In the genomic region with DNA sequence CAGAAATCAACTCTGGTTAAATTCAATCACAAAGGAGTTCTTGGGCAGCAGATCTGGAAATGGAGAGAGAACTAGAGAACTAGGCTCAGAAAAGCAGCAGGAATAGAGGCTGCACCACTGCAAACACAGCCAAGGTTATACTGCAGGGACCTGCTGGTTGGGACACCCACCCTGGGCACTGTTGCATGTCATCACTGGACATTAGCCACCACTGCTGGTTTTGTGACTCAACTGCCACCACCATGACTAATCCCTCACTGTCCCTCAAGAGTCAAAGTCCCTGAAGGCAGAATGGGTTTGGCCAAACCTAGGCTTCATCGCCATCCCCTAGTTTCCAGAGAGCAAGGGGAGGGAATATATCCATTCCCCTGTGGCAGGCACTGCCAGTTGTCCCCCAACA, we compare ENCODE assay signal across 18 cellular contexts. TPM values are rescaled to one million over a fixed set of nuclear protein-coding genes. Genes with fewer than 3 reads are reported as not detected.
DNase-seq lines count a peak whose midpoint lies in the region; ATAC-seq and TF ChIP-seq lines count a peak whose summit lies in the region.
"Had no signal": no experiment of that assay in that cellular context is flagged by ENCODE, and none has a peak within 500 bp of the region (broad histone marks: within the 10 kb centered on the region; RNA-seq: fewer than 3 reads in every experiment).

No MANE protein-coding gene starts in this region.

- H3K27me3 Mint-ChIP-seq in stimulated activated naive CD8-positive, alpha-beta T cell treated with anti-CD3 and anti-CD28 coated beads, Interleukin-15, Interleukin-2, amounts not matched to agents 100 ng/mL and 50 ng/mL, for 24 hours, result no peaks in the 10 kb centered on the region
- H3K27me3 Mint-ChIP-seq in activated CD8-positive, alpha-beta T cell treated with anti-CD3 and anti-CD28 coated beads for 36 hours, result no peaks in the 10 kb centered on the region

- CTCF ChIA-PET in activated CD8-positive, alpha-beta T cell treated with anti-CD3 and anti-CD28 coated beads for 36 hours (lab: Charles Lee), result no interaction called here

- H3K27ac Mint-ChIP-seq in stimulated activated naive CD8-positive, alpha-beta T cell treated with anti-CD3 and anti-CD28 coated beads, Interleukin-15, Interleukin-2, amounts not matched to agents 100 ng/mL and 50 ng/mL, for 24 hours, result peak overlapping the region; percentile 85
- H3K27ac Mint-ChIP-seq in activated CD8-positive, alpha-beta T cell treated with anti-CD3 and anti-CD28 coated beads for 36 hours, result peak overlapping the region; percentile 82

- no peak for DNase-seq in stimulated activated naive CD8-positive, alpha-beta T cell treated with anti-CD3 and anti-CD28 coated beads, Interleukin-15, Interleukin-2, amounts not matched to agents 100 U/mL and 50 U/mL, for 24 hours
- no peak for DNase-seq in activated CD8-positive, alpha-beta T cell treated with anti-CD3 and anti-CD28 coated beads for 36 hours
- peak; percentile 20 for DNase-seq in kidney tubule cell (ENCODE audit: low spot score)
- DNase-seq in SW480 (ENCODE audit: low spot score), result no peak
- no peak for DNase-seq in stimulated activated CD4-positive, alpha-beta T cell treated with anti-CD3 and anti-CD28 coated beads, Interleukin-15, amount 100 ng/mL, for 24 hours
- DNase-seq in NAMALWA (ENCODE audit: low spot score), result no peak
- DNase-seq: activated CD8-positive, alpha-beta memory T cell treated with anti-CD3 and anti-CD28 coated beads, Interleukin-2, amount 50 U/mL, for 4 hours; esophagus squamous epithelium; GDM1; left ventricle myocardium superior; NCI-H1105 treated with DMSO at 0.1 percent for 48 hours; NCI-H526; SJCRH30; stomach; T-helper 9 cell; upper lobe of right lung had no signal

- H3K4me3 Mint-ChIP-seq in stimulated activated naive CD8-positive, alpha-beta T cell treated with anti-CD3 and anti-CD28 coated beads, Interleukin-15, Interleukin-2, amounts not matched to agents 100 ng/mL and 50 ng/mL, for 24 hours, result no peak overlapping the region
- no peak overlapping the region for H3K4me3 Mint-ChIP-seq in activated CD8-positive, alpha-beta T cell treated with anti-CD3 and anti-CD28 coated beads for 36 hours

- no peak for TF ChIP-seq CTCF in activated CD8-positive, alpha-beta T cell treated with anti-CD3 and anti-CD28 coated beads for 36 hours (IDR thresholded peaks at IDR 0.05)

- POLR2A ChIA-PET in activated CD8-positive, alpha-beta T cell treated with anti-CD3 and anti-CD28 coated beads for 36 hours (lab: Charles Lee), result no interaction called here

- H3K9me3 Mint-ChIP-seq in stimulated activated naive CD8-positive, alpha-beta T cell treated with anti-CD3 and anti-CD28 coated beads, Interleukin-15, Interleukin-2, amounts not matched to agents 100 ng/mL and 50 ng/mL, for 24 hours, result no peaks in the 10 kb centered on the region
- no peaks in the 10 kb centered on the region for H3K9me3 Mint-ChIP-seq in activated CD8-positive, alpha-beta T cell treated with anti-CD3 and anti-CD28 coated beads for 36 hours

- H3K4me1 Mint-ChIP-seq in stimulated activated naive CD8-positive, alpha-beta T cell treated with anti-CD3 and anti-CD28 coated beads, Interleukin-15, Interleukin-2, amounts not matched to agents 100 ng/mL and 50 ng/mL, for 24 hours (ENCODE audit: low read depth), result peaks cover 66% of the 10 kb centered on the region
- peaks cover 58% of the 10 kb centered on the region for H3K4me1 Mint-ChIP-seq in activated CD8-positive, alpha-beta T cell treated with anti-CD3 and anti-CD28 coated beads for 36 hours (ENCODE audit: low read depth)

- no peak for ATAC-seq in stimulated activated naive CD8-positive, alpha-beta T cell treated with anti-CD3 and anti-CD28 coated beads, Interleukin-15, Interleukin-2, amounts not matched to agents 100 U/mL and 50 U/mL, for 24 hours
- ATAC-seq in activated CD8-positive, alpha-beta T cell treated with anti-CD3 and anti-CD28 coated beads for 36 hours, result peak; percentile 10
- ATAC-seq: K562, left ventricle myocardium superior had no signal

- intact Hi-C loops in activated CD8-positive, alpha-beta T cell treated with anti-CD3 and anti-CD28 coated beads for 36 hours (cut with micrococcal nuclease), result no loop called here

- H3K36me3 Mint-ChIP-seq in stimulated activated naive CD8-positive, alpha-beta T cell treated with anti-CD3 and anti-CD28 coated beads, Interleukin-15, Interleukin-2, amounts not matched to agents 100 ng/mL and 50 ng/mL, for 24 hours (ENCODE audit: low read depth), result peaks cover 44% of the 10 kb centered on the region
- peaks cover 19% of the 10 kb centered on the region for H3K36me3 Mint-ChIP-seq in activated CD8-positive, alpha-beta T cell treated with anti-CD3 and anti-CD28 coated beads for 36 hours (ENCODE audit: low read depth)

RNA-seq across cellular contexts. Expression of a gene that starts 38.1 kb away (rescaled TPM):
- total RNA-seq in activated CD8-positive, alpha-beta T cell treated with anti-CD3 and anti-CD28 coated beads for 36 hours, result 100 to 1,000 TPM; 134 to 136 TPM

RNA-seq across cellular contexts. Expression of a gene that starts 39.7 kb away (rescaled TPM):
- 10 to 100 TPM; 63.7 to 65.1 TPM for total RNA-seq in activated CD8-positive, alpha-beta T cell treated with anti-CD3 and anti-CD28 coated beads for 36 hours
